In the genomic region with DNA sequence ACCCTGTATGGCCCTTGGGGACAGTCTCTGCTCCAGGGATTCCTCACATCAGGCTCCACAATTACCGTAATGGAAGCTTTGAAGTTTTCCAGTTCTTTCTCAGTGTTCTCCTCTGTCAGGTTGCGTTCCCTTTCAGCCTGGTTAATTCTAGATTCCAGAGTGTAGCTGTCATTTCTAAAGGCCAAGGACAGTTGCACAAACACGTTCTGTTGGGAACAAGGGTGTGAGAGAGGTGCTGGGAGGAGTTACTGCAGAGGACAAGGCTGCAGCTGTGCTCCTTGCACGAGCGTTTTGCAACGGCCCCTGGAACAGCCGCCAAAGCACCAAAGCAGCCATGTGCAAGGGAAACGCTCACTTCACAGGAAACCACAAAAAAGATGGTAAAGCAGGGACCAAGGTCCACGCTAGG, we compare ENCODE assay signal across 10 cellular contexts. TPM values are rescaled to one million over a fixed set of nuclear protein-coding genes. Genes with fewer than 3 reads are reported as not detected.
DNase-seq lines count a peak whose midpoint lies in the region; TF ChIP-seq lines count a peak whose summit lies in the region.
"Had no signal": no experiment of that assay in that cellular context is flagged by ENCODE, and none has a peak within 500 bp of the region (broad histone marks: within the 10 kb centered on the region; RNA-seq: fewer than 3 reads in every experiment).

No MANE protein-coding gene starts in this region.

- H3K27me3 ChIP-seq in skeletal muscle tissue (ENCODE audit: control insufficient read depth in 3 of 3, insufficient read depth in 3 of 3, low read length in 3 of 3) = no peaks in the 10 kb centered on the region

- peaks cover 39 to 46% (median 45%) of the 10 kb centered on the region in 3 donors for H3K4me1 ChIP-seq in skeletal muscle tissue (ENCODE audit: control insufficient read depth in 3 of 3, insufficient read depth in 3 of 3, low read length in 3 of 3)

- peak overlapping the region; percentile 68 for H3K27ac ChIP-seq in skeletal muscle tissue (ENCODE audit: low read depth, low read length)

- no peak for TF ChIP-seq CTCF in HFFc6 (IDR thresholded peaks at IDR 0.05)

- peak overlapping the region in 1 of 3 donors; percentile 70 for H3K9ac ChIP-seq in skeletal muscle tissue (ENCODE audit: low read depth in 1 of 3, low read length in 3 of 3)

- no peaks in the 10 kb centered on the region for H3K9me3 ChIP-seq in skeletal muscle tissue (ENCODE audit: control insufficient read depth in 3 of 3, low read length in 3 of 3)

- H3K27me3 Mint-ChIP-seq in HFFc6 (ENCODE audit: insufficient read depth) = 0 out of 2 replicates have a peak, but pooled peaks cover 2% of the 10 kb centered on the region

- peaks cover 39% of the 10 kb centered on the region for H3K36me3 Mint-ChIP-seq in HFFc6 (ENCODE audit: low read depth)

- H3K4me3 Mint-ChIP-seq in HFFc6 = no peak overlapping the region
- H3K4me3 Mint-ChIP-seq: neural crest cell had no signal

- peak overlapping the region in 1 of 3 donors; percentile 30 for H3K4me3 ChIP-seq in skeletal muscle tissue (ENCODE audit: low read length in 3 of 3)

- peaks cover 41% of the 10 kb centered on the region for H3K4me1 Mint-ChIP-seq in HFFc6 (ENCODE audit: low read depth)

- DNase-seq in HFFc6 = no peak
- DNase-seq in astrocyte of the hippocampus (ENCODE audit: low read depth, low spot score) = peak; percentile 25
- peak; percentile 64 for DNase-seq in iris pigment epithelial cell (ENCODE audit: low read depth)
- DNase-seq in stimulated activated CD4-positive, alpha-beta T cell treated with anti-CD3 and anti-CD28 coated beads, Interleukin-2, amount 100 ng/mL, for 24 hours = no peak
- no peak for DNase-seq in medulla oblongata (ENCODE audit: extremely low spot score)
- DNase-seq in activated gamma-delta T cell (lab: John Stamatoyannopoulos, UW) = no peak
- DNase-seq in NOMO-1 treated with dmso at 0.1 percent for 144 hours (lab: John Stamatoyannopoulos, UW; ENCODE audit: unreplicated experiment) = no peak
- DNase-seq: NCI-H446 treated with DMSO at 0.1 percent for 48 hours had no signal

- peaks cover 0 to 2% (median 0%) of the 10 kb centered on the region in 3 donors for H3K36me3 ChIP-seq in skeletal muscle tissue (ENCODE audit: control insufficient read depth in 3 of 3, insufficient read depth in 3 of 3, low read length in 3 of 3)

- no peaks in the 10 kb centered on the region for H3K9me3 Mint-ChIP-seq in HFFc6
- H3K9me3 Mint-ChIP-seq: neural crest cell had no signal

- 0 out of 2 replicates have a peak overlapping the region, but pooled peaks have one; percentile 9 for H3K27ac Mint-ChIP-seq in HFFc6

RNA-seq across cellular contexts. Expression of a gene that starts 35.9 kb away (rescaled TPM):
- under 1 TPM in 1 of 6 experiments, not detected in 5; 0.09 TPM for total RNA-seq in HFFc6 (2021; fragmentation: NEBNext Ultra II Directional; extraction: Animal tissue kit (Norgen Biotek cat#: 25700))
- 49.6 TPM for total RNA-seq in skeletal muscle tissue

Comparison
In these comparisons a context has a peak if more than half of its experiments do, and no peak if none do; other contexts are left out.
1. DNase-seq: peak in astrocyte of the hippocampus (single experiment) and iris pigment epithelial cell (single experiment); none in HFFc6 (single experiment), stimulated activated CD4-positive, alpha-beta T cell treated with anti-CD3 and anti-CD28 coated beads, Interleukin-2, amount 100 ng/mL, for 24 hours (0 of 2), medulla oblongata (single experiment), activated gamma-delta T cell (single experiment) and NOMO-1 treated with dmso at 0.1 percent for 144 hours (single experiment).
2. RNA of a gene that starts 35.9 kb away (total RNA-seq): 49.6 TPM in skeletal muscle tissue (single experiment); 0.09 TPM in HFFc6; every median in the first group is over 10 times any median in the second.